8 cellular contexts compared by ENCODE assay signal in genomic region chrX:24498181-24498580, GRCh38. TPM values are rescaled to one million over a fixed set of nuclear protein-coding genes. Genes with fewer than 3 reads are reported as not detected.
DNase-seq lines count a peak whose midpoint lies in the region; ATAC-seq and TF ChIP-seq lines count a peak whose summit lies in the region.

No MANE protein-coding gene starts in this region.

- H4K20me1 ChIP-seq in GM23338 (replicated peaks; ENCODE audit: insufficient read depth), result no peaks in the 10 kb centered on the region

- no peaks in the 10 kb centered on the region for H3K79me2 ChIP-seq in GM23338 (replicated peaks; ENCODE audit: insufficient read depth)

- no peaks in the 10 kb centered on the region for H3K9me2 ChIP-seq in GM23338 (ENCODE audit: insufficient read depth)

- H2AFZ ChIP-seq in GM23338, result no peak overlapping the region

- H3K4me2 ChIP-seq in GM23338, result no peak overlapping the region

- H3K36me3 Mint-ChIP-seq in GM23338 (ENCODE audit: low read depth), result peaks cover 9% of the 10 kb centered on the region; the same call in 2 of the 3 replicates

- H3K27ac ChIP-seq in GM23338 (ENCODE audit: low read depth), result no peak overlapping the region

- TF ChIP-seq CTCF in AG09319 (IDR thresholded peaks at IDR 0.05; ENCODE audit: low read depth, low read length), result peak; percentile 34
- TF ChIP-seq CTCF in GM23338 (conservative IDR thresholded peaks at IDR 0.05; ENCODE audit: low read depth in 2 of 2), result peak; percentile 34 to 47

- no peaks in the 10 kb centered on the region for H3K27me3 Mint-ChIP-seq in GM23338 (ENCODE audit: insufficient read depth, low read depth, poor library complexity)

- no peaks in the 10 kb centered on the region for H3F3A ChIP-seq in GM23338 (replicated peaks; ENCODE audit: low read depth)

- H3K4me3 Mint-ChIP-seq in GM23338, result no peak overlapping the region

- ATAC-seq in GM23338 (peak; percentile 22; the same call in 1 of the 3 replicates), HG02885 (IDR thresholded peaks at IDR 0.05; ENCODE audit: poor library complexity, unreplicated experiment) (no peak), HG03354 (IDR thresholded peaks at IDR 0.05; ENCODE audit: poor library complexity, severe bottlenecking, unreplicated experiment) (no peak)

- H3K27ac Mint-ChIP-seq in GM23338, result no peak overlapping the region

- H3K4me3 ChIP-seq in GM23338, result no peak overlapping the region

- H3K9me3 Mint-ChIP-seq in GM23338, result no peaks in the 10 kb centered on the region

- H3K4me1 ChIP-seq in GM23338 (ENCODE audit: insufficient read depth), result peaks cover 18% of the 10 kb centered on the region

- peaks cover 34% of the 10 kb centered on the region for H3K4me1 Mint-ChIP-seq in GM23338

- DNase-seq in AG09319 (ENCODE audit: extremely low read depth, low read depth) (no peak), GM23338 (ENCODE audit: low spot score) (peak; percentile 10), iPS-NIHi7 (ENCODE audit: extremely low spot score) (peak; percentile 30), iPS-NIHi11 (ENCODE audit: low spot score) (no peak), NCI-H146 treated with DMSO at 0.1 percent for 48 hours (lab: John Stamatoyannopoulos, UW; ENCODE audit: unreplicated experiment) (no peak)
- peak; percentile 5 for DNase-seq in activated effector memory CD4-positive, alpha-beta T cell treated with Interleukin-2 at 50 U/mL for 16 hours

- H3K36me3 ChIP-seq in GM23338 (ENCODE audit: insufficient read depth), result no peaks in the 10 kb centered on the region

- H3K27me3 ChIP-seq in GM23338 (ENCODE audit: insufficient read depth), result no peaks in the 10 kb centered on the region

TF ChIP-seq in GM23338, 12 proteins besides CTCF, POLR2A, EP300 and RAD21:
- TF ChIP-seq ZNF331 (CRISPR knock-in tag; IDR thresholded peaks at IDR 0.05; ENCODE audit: low read depth) (no peak), NANOG (IDR thresholded peaks at IDR 0.05; ENCODE audit: borderline replicate concordance) (no peak), ETS1 (IDR thresholded peaks at IDR 0.05) (no peak), REST (IDR thresholded peaks at IDR 0.05; ENCODE audit: unreplicated experiment) (no peak), POLR2AphosphoS5 (IDR thresholded peaks at IDR 0.05; ENCODE audit: low read depth) (no peak), ZNF462 (CRISPR knock-in tag; IDR thresholded peaks at IDR 0.05) (no peak), JUNB (IDR thresholded peaks at IDR 0.05; ENCODE audit: unreplicated experiment) (no peak), EZH2phosphoT487 (IDR thresholded peaks at IDR 0.05; ENCODE audit: unreplicated experiment) (no peak), CREB1 (CRISPR knock-in tag; IDR thresholded peaks at IDR 0.05; ENCODE audit: low read depth) (no peak), ZNF114 (CRISPR knock-in tag; IDR thresholded peaks at IDR 0.05) (no peak), EZH2 (IDR thresholded peaks at IDR 0.05; ENCODE audit: low read depth, unreplicated experiment) (no peak), STAT1 (IDR thresholded peaks at IDR 0.05; ENCODE audit: unreplicated experiment) (no peak)
TF ChIP-seq in GM23338: peak in this region for 0.

RNA-seq across cellular contexts. Expression of gene PDK3, which starts 33.1 kb away (rescaled TPM):
- 43.6 and 51.2 TPM in 2 replicates for total RNA-seq in GM23338 (2014; rRNA removed; shearing (Covaris generic))
- polyA plus RNA-seq in GM23338 (2016; fragmentation: Nextera tagmentation; extraction: Ambion mirVana), result 32.6 and 35.7 TPM in 2 replicates

Comparison
In these comparisons a context has a peak if more than half of its experiments do, and no peak if none do; other contexts are left out.
1. DNase-seq: peak in GM23338 (single experiment), activated effector memory CD4-positive, alpha-beta T cell treated with Interleukin-2 at 50 U/mL for 16 hours (single experiment) and iPS-NIHi7 (single experiment); none in AG09319 (single experiment), iPS-NIHi11 (single experiment) and NCI-H146 treated with DMSO at 0.1 percent for 48 hours (single experiment).